Comparison of ENCODE assay signal across 11 cellular contexts in genomic region chr1:28983091-28983490, GRCh38.
"Had no signal": no experiment of that assay in that cellular context is flagged by ENCODE, and none has a peak within 500 bp of the region (broad histone marks: within the 10 kb centered on the region; RNA-seq: fewer than 3 reads in every experiment).

No MANE protein-coding gene starts in this region.

- H3K4me3 ChIP-seq: breast epithelium had no signal

- H3K9me3 ChIP-seq: breast epithelium had no signal

- H3K27me3 Mint-ChIP-seq: activated B cell treated with CpG ODN at 0.5 μM for 24 hours; activated T-cell treated with anti-CD3 and anti-CD28 coated beads, Interleukin-2, amount 50 U/mL, for 24 hours had no signal

- H3K79me2 ChIP-seq: parathyroid adenoma had no signal

- H3K27me3 ChIP-seq: breast epithelium had no signal

- ATAC-seq: activated naive CD4-positive, alpha-beta T cell treated with anti-CD3 and anti-CD28 coated beads, Interleukin-2, amount 50 U/mL, for 72 hours had no signal

- H2AFZ ChIP-seq: parathyroid adenoma had no signal

- DNase-seq: activated B cell treated with CpG ODN at 0.5 μM for 24 hours; activated CD4-positive, alpha-beta T cell treated with anti-CD3 and anti-CD28 coated beads, Interleukin-2, amount 50 U/mL, for 1 hour; activated effector memory CD4-positive, alpha-beta T cell treated with anti-CD3 and anti-CD28 coated beads, Interleukin-2, amount 50 U/mL, for 16 hours; activated T-cell treated with anti-CD3 and anti-CD28 coated beads, Interleukin-2, amount 50 U/mL, for 24 hours; anterior cingulate cortex; left colon; trophoblast cell had no signal

- H3K4me1 ChIP-seq: breast epithelium, parathyroid adenoma had no signal

- H3K27ac ChIP-seq: breast epithelium, parathyroid adenoma had no signal

- H3K36me3 ChIP-seq: breast epithelium had no signal

- H3K27ac Mint-ChIP-seq: activated B cell treated with CpG ODN at 0.5 μM for 24 hours; activated T-cell treated with anti-CD3 and anti-CD28 coated beads, Interleukin-2, amount 50 U/mL, for 24 hours; T-helper 1 cell treated with Interleukin-12 subunit alpha and Interleukin-12 subunit beta and Interleukin-4 antibody, amounts not matched to agents 30 μg/mL and 1 μg/mL, for 36 hours had no signal

- H3K9me3 Mint-ChIP-seq: activated B cell treated with CpG ODN at 0.5 μM for 24 hours; activated T-cell treated with anti-CD3 and anti-CD28 coated beads, Interleukin-2, amount 50 U/mL, for 24 hours had no signal

- H3K4me3 Mint-ChIP-seq: activated B cell treated with CpG ODN at 0.5 μM for 24 hours; activated T-cell treated with anti-CD3 and anti-CD28 coated beads, Interleukin-2, amount 50 U/mL, for 24 hours; T-helper 1 cell treated with Interleukin-12 subunit alpha and Interleukin-12 subunit beta and Interleukin-4 antibody, amounts not matched to agents 30 μg/mL and 1 μg/mL, for 36 hours had no signal
